ENCODE assay signal across 8 cellular contexts in genomic region chr20:3767434-3768341, GRCh38. TPM values are rescaled to one million over a fixed set of nuclear protein-coding genes. Genes with fewer than 3 reads are reported as not detected.
DNase-seq lines count a peak whose midpoint lies in the region; ATAC-seq, FAIRE-seq and TF ChIP-seq lines count a peak whose summit lies in the region.

Gene ADISSP, minus strand, starts transcription at chr20:3767753. Its CDS starts 7,653 bp downstream, at chr20:3760100.

- no peaks in the 10 kb centered on the region for H3K36me3 ChIP-seq in ascending aorta
- no peaks in the 10 kb centered on the region for H3K36me3 ChIP-seq in right atrium auricular region
- H3K36me3 ChIP-seq in psoas muscle (ENCODE audit: insufficient read depth in 1 of 2, low read depth in 1 of 2): no peaks in the 10 kb centered on the region

- H3K4me3 ChIP-seq in ascending aorta: peak within 1 kb of the TSS; percentile 78
- H3K4me3 ChIP-seq in right atrium auricular region: peak within 1 kb of the TSS; percentile 57 to 68
- peak within 1 kb of the TSS; percentile 85 for H3K4me3 ChIP-seq in psoas muscle

- H3K36me3 Mint-ChIP-seq in T-helper 2 cell treated with Interferon-gamma antibody and Interleukin-4, amounts not matched to agents 5 μg/mL and 100 μg/mL, for 36 hours (ENCODE audit: low read depth): no peaks in the 10 kb centered on the region

- peak; percentile 96 for ATAC-seq in GM18502 (IDR thresholded peaks at IDR 0.05; ENCODE audit: poor library complexity, unreplicated experiment)
- ATAC-seq in HG02970 (IDR thresholded peaks at IDR 0.05; ENCODE audit: low FRiP score, unreplicated experiment): peak; percentile 90
- peak; percentile 97 to 98 (median 98) for ATAC-seq in psoas muscle

- H3K27me3 ChIP-seq in ascending aorta: no peaks in the 10 kb centered on the region
- H3K27me3 ChIP-seq in right atrium auricular region: no peaks in the 10 kb centered on the region
- H3K27me3 ChIP-seq in psoas muscle (ENCODE audit: insufficient read depth in 3 of 3, low read length in 2 of 3): no peaks in the 10 kb centered on the region

- no peaks in the 10 kb centered on the region for H3K9me3 Mint-ChIP-seq in T-helper 2 cell treated with Interferon-gamma antibody and Interleukin-4, amounts not matched to agents 5 μg/mL and 100 μg/mL, for 36 hours

- peaks cover 23% of the 10 kb centered on the region for H3K4me1 Mint-ChIP-seq in T-helper 2 cell treated with Interferon-gamma antibody and Interleukin-4, amounts not matched to agents 5 μg/mL and 100 μg/mL, for 36 hours (ENCODE audit: low read depth)

- DNase-seq in NCI-H1930 (lab: John Stamatoyannopoulos, UW) (peak; percentile 97), ascending aorta (ENCODE audit: low spot score in 2 of 2) (peak; percentile 95 to 99), right atrium auricular region (ENCODE audit: low spot score) (peak; percentile 99), psoas muscle (peak; percentile 99 to 100), urothelium cell line (ENCODE audit: low spot score) (peak; percentile 99)
- peak; percentile 98 for DNase-seq in T-helper 2 cell treated with Interferon-gamma antibody and Interleukin-4, amounts not matched to agents 5 μg/mL and 100 μg/mL, for 36 hours (ENCODE audit: low spot score)

- H3K27ac Mint-ChIP-seq in T-helper 2 cell treated with Interferon-gamma antibody and Interleukin-4, amounts not matched to agents 5 μg/mL and 100 μg/mL, for 36 hours: peak within 1 kb of the TSS; percentile 94

- H3K4me3 Mint-ChIP-seq in T-helper 2 cell treated with Interferon-gamma antibody and Interleukin-4, amounts not matched to agents 5 μg/mL and 100 μg/mL, for 36 hours: peak within 1 kb of the TSS; percentile 89

- intact Hi-C loops in ascending aorta (cut with DNase I) (loop anchor here (1.0 to 2.0 kb wide), 5 partner anchors 14 to 91 kb away; partner anchors contain the start of genes AP5S1, CENPB and SPEF1), psoas muscle (cut with DNase I) (loop anchor here in 1 of 2 donors (2.0 kb wide), 1 partner anchor 91 kb away; no protein-coding TSS in a partner anchor)

- H3K4me1 ChIP-seq in ascending aorta: peaks cover 5 to 11% of the 10 kb centered on the region in 2 donors
- H3K4me1 ChIP-seq in right atrium auricular region: peaks cover 0 to 40% of the 10 kb centered on the region in 2 donors
- peaks cover 10% of the 10 kb centered on the region for H3K4me1 ChIP-seq in psoas muscle

- WGBS in psoas muscle, 3 donors: 0 to 1% (median 0%) methylated on average over 52 to 80 of the region's 80 CpGs

- H3K9me3 ChIP-seq in ascending aorta (no peaks in the 10 kb centered on the region), right atrium auricular region (no peaks in the 10 kb centered on the region), psoas muscle (no peaks in the 10 kb centered on the region)

- H3K27me3 Mint-ChIP-seq in T-helper 2 cell treated with Interferon-gamma antibody and Interleukin-4, amounts not matched to agents 5 μg/mL and 100 μg/mL, for 36 hours (ENCODE audit: low read depth): peaks cover 8% of the 10 kb centered on the region

- peak within 1 kb of the TSS; percentile 85 to 87 for H3K27ac ChIP-seq in ascending aorta
- H3K27ac ChIP-seq in right atrium auricular region: peak within 1 kb of the TSS; percentile 85 to 87
- H3K27ac ChIP-seq in psoas muscle: peak within 1 kb of the TSS; percentile 84

- peak; percentile 84 for FAIRE-seq in urothelium cell line (lab: Jason Lieb, UNC)

- TF ChIP-seq CTCF in ascending aorta (IDR thresholded peaks at IDR 0.05) (peak in 1 of 3 experiments; percentile 7), right atrium auricular region (IDR thresholded peaks at IDR 0.05) (peak in 1 of 2 donors; percentile 44), psoas muscle (IDR thresholded peaks at IDR 0.05) (peak; percentile 4)

RNA-seq across cellular contexts. Expression of gene ADISSP, which starts in this region (rescaled TPM):
- 48.4 TPM for total RNA-seq in ascending aorta
- total RNA-seq in right atrium auricular region: 10 to 100 TPM; 10.8 to 11.2 TPM
- 10 to 100 TPM; 11.9 to 16.0 (median 13.4) TPM for total RNA-seq in psoas muscle
- 10 to 100 TPM; 10.7 to 24.7 (median 15.4) TPM for polyA plus RNA-seq in psoas muscle

Comparison
In these comparisons a context has a peak if more than half of its experiments do, and no peak if none do; other contexts are left out.
1. Peak in every context shown above with its lines: DNase-seq, ATAC-seq, H3K4me3 ChIP-seq and H3K27ac ChIP-seq.